ENCODE assay signal across 8 cellular contexts in genomic region chr6:42217165-42217522, GRCh38. TPM values are rescaled to one million over a fixed set of nuclear protein-coding genes. Genes with fewer than 3 reads are reported as not detected.
DNase-seq lines count a peak whose midpoint lies in the region; ATAC-seq and TF ChIP-seq lines count a peak whose summit lies in the region.

No MANE protein-coding gene starts in this region.

- H3K9ac ChIP-seq in OCI-LY1 (ENCODE audit: low read length) (peak overlapping the region; percentile 93), endocrine pancreas (ENCODE audit: control insufficient read depth, insufficient read depth, low read length) (peak overlapping the region; percentile 89)

- peak overlapping the region; percentile 97 for H3K27ac Mint-ChIP-seq in CD8-positive, alpha-beta T cell
- peak overlapping the region; percentile 99 for H3K27ac Mint-ChIP-seq in neural crest cell (ENCODE audit: unreplicated experiment)

- peak overlapping the region; percentile 70 for H3K4me3 ChIP-seq in CD8-positive, alpha-beta T cell (ENCODE audit: low read depth, low read length)
- H3K4me3 ChIP-seq in OCI-LY1 (ENCODE audit: low read depth, low read length, poor library complexity, severe bottlenecking) (peak overlapping the region; percentile 94), endocrine pancreas (ENCODE audit: control insufficient read depth, insufficient read depth, low read length) (peak overlapping the region; percentile 94)

- H4K20me1 ChIP-seq in OCI-LY1 (ENCODE audit: insufficient read depth, low read length) = no peaks in the 10 kb centered on the region

- intact Hi-C loops in CD8-positive, alpha-beta T cell (cut with DNase I, micrococcal nuclease) = loop anchor here (1.0 to 5.0 kb wide), 13 partner anchors 168 to 1210 kb away; partner anchors contain the start of genes BYSL (in 2 of the 2), KLHDC3 (in 2 of the 2), MED20 (in 2 of the 2) and TFEB (in 2 of the 2)

- peaks cover 25% of the 10 kb centered on the region for H3K4me1 Mint-ChIP-seq in CD8-positive, alpha-beta T cell (ENCODE audit: low read depth)
- peaks cover 16% of the 10 kb centered on the region for H3K4me1 Mint-ChIP-seq in neural crest cell

- DNase-seq in CD8-positive, alpha-beta T cell = no peak
- DNase-seq in neural crest cell (ENCODE audit: low read depth, low spot score) (no peak), HT-29 (ENCODE audit: low spot score) (no peak), NCI-H226 (no peak)
- no peak for DNase-seq in stimulated activated CD8-positive, alpha-beta memory T cell treated with anti-CD3 and anti-CD28 coated beads, Interleukin-4, amount 100 ng/mL, for 48 hours

- H3K36me3 Mint-ChIP-seq in CD8-positive, alpha-beta T cell = peaks cover 21% of the 10 kb centered on the region
- H3K36me3 Mint-ChIP-seq in neural crest cell (ENCODE audit: low read depth) = peaks cover 4% of the 10 kb centered on the region

- POLR2A ChIA-PET in CD8-positive, alpha-beta T cell (lab: Charles Lee) = interaction anchor here (0.6 to 1.4 kb wide), 2 partner anchors 14 to 235 kb away, joined by 3 read pairs; partner anchors contain the start of gene TRERF1

- no peaks in the 10 kb centered on the region for H3K27me3 ChIP-seq in CD8-positive, alpha-beta T cell (ENCODE audit: insufficient read depth, low read length)
- no peaks in the 10 kb centered on the region for H3K27me3 ChIP-seq in OCI-LY1 (ENCODE audit: insufficient read depth, low read length)
- H3K27me3 ChIP-seq in endocrine pancreas (ENCODE audit: control insufficient read depth, insufficient read depth, low read length) = no peaks in the 10 kb centered on the region

- no peaks in the 10 kb centered on the region for H3K27me3 Mint-ChIP-seq in CD8-positive, alpha-beta T cell (ENCODE audit: low read depth)
- no peaks in the 10 kb centered on the region for H3K27me3 Mint-ChIP-seq in neural crest cell (ENCODE audit: low read depth)

- no peaks in the 10 kb centered on the region for H3K9me3 Mint-ChIP-seq in CD8-positive, alpha-beta T cell
- H3K9me3 Mint-ChIP-seq in neural crest cell = no peaks in the 10 kb centered on the region

- peak overlapping the region; percentile 63 for H3K27ac ChIP-seq in CD8-positive, alpha-beta T cell (ENCODE audit: low read depth, low read length)
- no peak overlapping the region for H3K27ac ChIP-seq in OCI-LY1 (ENCODE audit: low read depth, low read length, poor library complexity, severe bottlenecking)

- no peak for ATAC-seq in CD8-positive, alpha-beta T cell
- no peak for ATAC-seq in GM19467 (IDR thresholded peaks at IDR 0.05; ENCODE audit: unreplicated experiment)

- H3K4me1 ChIP-seq in CD8-positive, alpha-beta T cell (ENCODE audit: insufficient read depth, low read length) = peaks cover 8% of the 10 kb centered on the region
- H3K4me1 ChIP-seq in OCI-LY1 (ENCODE audit: insufficient read depth, low read length, severe bottlenecking) (peaks cover 22% of the 10 kb centered on the region), endocrine pancreas (ENCODE audit: control insufficient read depth, insufficient read depth, low read length) (peaks cover 9% of the 10 kb centered on the region)

- H3K36me3 ChIP-seq in CD8-positive, alpha-beta T cell (ENCODE audit: insufficient read depth, low read length) = peaks cover 10% of the 10 kb centered on the region
- H3K36me3 ChIP-seq in OCI-LY1 (ENCODE audit: insufficient read depth, low read length) (peaks cover 19% of the 10 kb centered on the region), endocrine pancreas (ENCODE audit: control insufficient read depth, insufficient read depth, low read length) (no peaks in the 10 kb centered on the region)

- H3K4me3 Mint-ChIP-seq in CD8-positive, alpha-beta T cell = peak overlapping the region; percentile 99
- H3K4me3 Mint-ChIP-seq in neural crest cell = peak overlapping the region; percentile 98

- H3K79me2 ChIP-seq in OCI-LY1 (ENCODE audit: insufficient read depth, low read length) = peaks cover 9% of the 10 kb centered on the region

- CTCF ChIA-PET in CD8-positive, alpha-beta T cell (lab: Charles Lee) = interaction anchor here (0.9 to 1.6 kb wide), 12 partner anchors 14 to 762 kb away, joined by 3 to 10 read pairs (median 3); partner anchors contain the start of genes BYSL, MED20 and PEX6

- no peaks in the 10 kb centered on the region for H3F3A ChIP-seq in OCI-LY1 (ENCODE audit: insufficient read depth, low read length)

- no peaks in the 10 kb centered on the region for H3K9me2 ChIP-seq in OCI-LY1 (ENCODE audit: low read depth, low read length)

- H3K9me3 ChIP-seq in CD8-positive, alpha-beta T cell (ENCODE audit: low read length) = no peaks in the 10 kb centered on the region
- H3K9me3 ChIP-seq in OCI-LY1 (ENCODE audit: low read length) = no peaks in the 10 kb centered on the region
- no peaks in the 10 kb centered on the region for H3K9me3 ChIP-seq in endocrine pancreas (ENCODE audit: control insufficient read depth, low read length)

- H3K4me2 ChIP-seq in OCI-LY1 (ENCODE audit: low read length) = peak overlapping the region; percentile 88

- H2AFZ ChIP-seq in OCI-LY1 (ENCODE audit: low read length) = peak overlapping the region; percentile 59

- no peak for TF ChIP-seq CTCF in CD8-positive, alpha-beta T cell (IDR thresholded peaks at IDR 0.05)
- TF ChIP-seq CTCF in OCI-LY1 (IDR thresholded peaks at IDR 0.05; ENCODE audit: low read length) (no peak), neural crest cell (conservative IDR thresholded peaks at IDR 0.05) (peak; percentile 12)

RNA-seq across cellular contexts. Expression of gene MRPS10, which starts 0.5 kb away (rescaled TPM):
- total RNA-seq in CD8-positive, alpha-beta T cell = 10 to 100 TPM; 17.0 to 17.4 TPM
- total RNA-seq in neural crest cell = 29.0 and 32.0 TPM in 2 replicates
- 24.2 and 24.7 TPM in 2 replicates for total RNA-seq in HT-29 (2014; rRNA removed; shearing (Covaris generic))

RNA-seq across cellular contexts. Expression of gene GUCA1B, which starts 22.4 kb away (rescaled TPM):
- 1 to 10 TPM; 1.2 to 2.2 TPM for total RNA-seq in CD8-positive, alpha-beta T cell
- 1.4 and 2.3 TPM in 2 replicates for total RNA-seq in neural crest cell
- total RNA-seq in HT-29 (2014; rRNA removed; shearing (Covaris generic)) = 0.08 TPM in 1 of 2 replicates, not detected in the other

RNA-seq across cellular contexts. Expression of gene GUCA1A, which starts 44.0 kb away (rescaled TPM):
- not detected for total RNA-seq in CD8-positive, alpha-beta T cell
- 1.1 and 1.3 TPM in 2 replicates for total RNA-seq in neural crest cell
- total RNA-seq in HT-29 (2014; rRNA removed; shearing (Covaris generic)) = not detected in 2 replicates
